Comparison of ENCODE assay signal across 21 cellular contexts in the genomic region with DNA sequence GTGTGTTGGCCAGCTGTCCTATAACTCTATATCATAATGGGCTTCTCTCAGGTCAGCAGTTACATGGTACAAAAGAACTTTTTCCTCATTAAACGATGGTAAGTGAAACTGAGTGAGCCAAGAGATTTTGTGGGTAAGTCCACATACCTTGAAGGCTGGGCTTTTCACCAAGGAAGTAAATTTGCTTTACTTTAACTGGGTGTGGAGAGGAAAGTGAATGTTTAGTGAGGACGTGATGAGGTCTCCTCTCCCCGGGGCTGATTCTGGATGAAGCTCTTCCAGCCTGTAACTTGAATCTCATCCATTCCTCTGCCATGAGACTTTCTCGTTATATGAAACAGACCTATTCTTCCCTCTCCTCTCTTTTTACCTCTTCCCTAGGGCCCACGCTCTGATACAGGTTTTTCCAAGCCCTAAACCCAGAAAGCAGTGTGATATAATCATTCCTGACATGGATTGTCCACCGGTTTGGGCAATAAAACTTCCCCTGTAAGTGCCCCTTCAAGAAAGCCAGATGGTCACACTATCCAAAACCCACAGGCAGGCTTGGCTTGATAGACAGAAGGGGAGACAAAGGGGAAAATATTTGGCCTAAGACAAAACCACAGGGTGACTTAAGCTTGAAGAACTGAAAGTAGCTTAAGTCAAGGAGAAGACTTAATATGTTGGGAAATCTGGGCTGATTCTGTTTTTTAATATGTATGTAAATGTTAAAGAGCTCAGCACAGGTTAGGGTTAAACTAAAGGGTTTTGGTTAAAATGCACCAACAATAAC.
"Had no signal": no experiment of that assay in that cellular context is flagged by ENCODE, and none has a peak within 500 bp of the region (broad histone marks: within the 10 kb centered on the region; RNA-seq: fewer than 3 reads in every experiment).

No MANE protein-coding gene starts in this region.

- H3K9ac ChIP-seq: parathyroid adenoma had no signal

- H3K4me3 Mint-ChIP-seq: activated T-cell treated with anti-CD3 and anti-CD28 coated beads, Interleukin-2, amount 50 U/mL, for 4 hours; naive thymus-derived CD8-positive, alpha-beta T cell; T-helper 2 cell treated with Interferon-gamma antibody and Interleukin-4, amounts not matched to agents 5 μg/mL and 100 μg/mL, for 36 hours had no signal

- H3K36me3 Mint-ChIP-seq: naive thymus-derived CD8-positive, alpha-beta T cell had no signal

- H3K27me3 ChIP-seq: ascending aorta, neutrophil, sigmoid colon, thyroid gland had no signal

- H3K27ac ChIP-seq: ascending aorta, neutrophil, parathyroid adenoma, sigmoid colon, thyroid gland had no signal

- H3K4me1 ChIP-seq: ascending aorta, parathyroid adenoma, sigmoid colon, thyroid gland had no signal

- ATAC-seq: activated T-cell treated with anti-CD3 and anti-CD28 coated beads, Interleukin-2, amount 50 U/mL, for 4 hours; esophagus mucosa; mucosa of descending colon; naive thymus-derived CD8-positive, alpha-beta T cell had no signal

- H3K9me3 Mint-ChIP-seq: activated T-cell treated with anti-CD3 and anti-CD28 coated beads, Interleukin-2, amount 50 U/mL, for 4 hours; naive thymus-derived CD8-positive, alpha-beta T cell had no signal

- H3K4me3 ChIP-seq: ascending aorta, mucosa of descending colon, sigmoid colon, thyroid gland had no signal

- H3K27me3 Mint-ChIP-seq: naive thymus-derived CD8-positive, alpha-beta T cell had no signal

- H3K9me3 ChIP-seq: ascending aorta, mucosa of descending colon, neutrophil, sigmoid colon, thyroid gland had no signal

- H3K36me3 ChIP-seq: ascending aorta, sigmoid colon, thyroid gland had no signal

- FAIRE-seq: bronchial epithelial cell had no signal

- H2AFZ ChIP-seq: parathyroid adenoma had no signal

- H3K79me2 ChIP-seq: parathyroid adenoma had no signal

- DNase-seq: activated CD4-positive, alpha-beta T cell treated with anti-CD3 and anti-CD28 coated beads, Interleukin-2, amount 50 U/mL, for 1 hour; activated CD8-positive, alpha-beta memory T cell treated with anti-CD3 and anti-CD28 coated beads, Interleukin-2, amount 50 U/mL, for 4 hours; activated effector memory CD4-positive, alpha-beta T cell treated with Interleukin-2 at 50 U/mL for 16 hours; activated naive CD4-positive, alpha-beta T cell treated with anti-CD3 and anti-CD28 coated beads, Interleukin-2, amount 50 U/mL, for 16 hours; activated T-cell treated with anti-CD3 and anti-CD28 coated beads, Interleukin-2, amount 50 U/mL, for 4 hours; cerebellar nuclear complex; cortex of kidney; effector CD4-positive, alpha-beta T cell; mesenchymal stem cell; mucosa of descending colon; naive thymus-derived CD8-positive, alpha-beta T cell; sigmoid colon; stimulated activated CD8-positive, alpha-beta memory T cell treated with anti-CD3 and anti-CD28 coated beads, Interleukin-4, amount 100 ng/mL, for 48 hours; stimulated activated naive CD4-positive, alpha-beta T cell; thyroid gland had no signal

- H3K4me1 Mint-ChIP-seq: naive thymus-derived CD8-positive, alpha-beta T cell had no signal

- H3K27ac Mint-ChIP-seq: naive thymus-derived CD8-positive, alpha-beta T cell; T-helper 2 cell treated with Interferon-gamma antibody and Interleukin-4, amounts not matched to agents 5 μg/mL and 100 μg/mL, for 36 hours had no signal
